ENCODE assay signal across 14 cellular contexts in the genomic region with DNA sequence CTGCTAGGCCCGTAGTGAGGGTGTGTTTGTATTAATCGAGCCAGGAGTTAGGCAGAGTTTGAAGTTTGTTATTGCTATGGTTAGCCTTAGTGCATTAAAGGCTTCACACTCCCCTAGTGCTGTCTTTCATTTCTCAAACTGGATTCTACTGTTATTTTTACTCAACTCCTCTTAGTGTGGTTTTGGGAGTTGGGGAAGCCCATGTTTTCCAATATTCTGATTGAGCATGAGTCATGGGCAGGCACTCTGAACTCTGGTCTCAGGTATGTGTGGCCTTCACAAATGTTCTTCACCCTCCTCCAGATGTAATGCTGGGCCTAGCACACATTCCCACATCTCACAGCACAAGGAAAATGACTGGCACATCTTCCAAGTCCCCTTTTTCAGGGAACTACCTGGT. TPM values are rescaled to one million over a fixed set of nuclear protein-coding genes. Genes with fewer than 3 reads are reported as not detected.
"Had no signal": no experiment of that assay in that cellular context is flagged by ENCODE, and none has a peak within 500 bp of the region (broad histone marks: within the 10 kb centered on the region; RNA-seq: fewer than 3 reads in every experiment).

No MANE protein-coding gene starts in this region.

RNA-seq across cellular contexts. Expression of gene APELA, which starts 50.1 kb away (rescaled TPM):
- total RNA-seq: body of pancreas; colonic mucosa; dermis microvascular lymphatic vessel endothelial cell; esophagus squamous epithelium; gastroesophageal sphincter; left colon; naive thymus-derived CD8-positive, alpha-beta T cell; sciatic nerve; vagina had no signal
- polyA plus RNA-seq: adipose tissue; liver; naive thymus-derived CD8-positive, alpha-beta T cell; pancreas; small intestine had no signal

RNA-seq across cellular contexts. Expression of gene TRIM61, which starts 50.4 kb away (rescaled TPM):
- total RNA-seq: body of pancreas, dermis microvascular lymphatic vessel endothelial cell, hepatocyte, vagina had no signal
- polyA plus RNA-seq: hepatocyte had no signal
